In the genomic region with DNA sequence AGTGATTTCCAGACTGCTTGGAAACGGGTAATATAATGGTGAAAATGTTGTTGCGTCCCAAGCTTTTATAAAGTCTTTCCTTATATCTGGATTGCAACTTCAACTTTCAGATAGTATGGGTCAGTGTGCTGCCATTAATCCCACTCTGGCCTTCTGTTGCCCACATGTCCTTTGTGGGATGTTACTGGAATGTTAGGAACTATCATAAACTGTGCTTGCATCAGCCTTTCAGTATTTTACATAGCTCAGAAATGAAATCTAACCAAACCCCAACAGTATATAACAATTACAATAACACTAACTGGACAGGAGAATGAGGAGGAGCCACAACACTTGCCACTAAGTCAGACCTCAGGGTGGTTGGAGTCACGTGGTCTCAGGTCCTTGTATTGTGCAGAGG, we compare ENCODE assay signal across 24 cellular contexts.
"Had no signal": no experiment of that assay in that cellular context is flagged by ENCODE, and none has a peak within 500 bp of the region (broad histone marks: within the 10 kb centered on the region; RNA-seq: fewer than 3 reads in every experiment).

No MANE protein-coding gene starts in this region.

- H3K9me3 Mint-ChIP-seq: activated naive CD4-positive, alpha-beta T cell treated with anti-CD3 and anti-CD28 coated beads, Interleukin-2, amount 50 U/mL, for 72 hours; activated T-cell treated with anti-CD3 and anti-CD28 coated beads, Interleukin-2, amount 50 U/mL, for 24 hours; activated T-helper 17 cell treated with anti-CD3 and anti-CD28 coated beads, Interleukin-2, amount 50 U/mL, for 72 hours; central memory CD8-positive, alpha-beta T cell; endodermal cell; natural killer cell; stimulated activated effector memory CD8-positive, alpha-beta T cell treated with anti-CD3 and anti-CD28 coated beads, Interleukin-12 subunit alpha, Interleukin-12 subunit beta, amount 100 ng/mL, for 72 hours; stimulated activated naive CD8-positive, alpha-beta T cell treated with anti-CD3 and anti-CD28 coated beads, Interleukin-15, amount 100 ng/mL, for 72 hours had no signal

- H3K27me3 ChIP-seq: adrenal gland, breast epithelium, pancreas, right atrium auricular region, suprapubic skin, transverse colon had no signal

- ATAC-seq: activated naive CD4-positive, alpha-beta T cell treated with anti-CD3 and anti-CD28 coated beads, Interleukin-2, amount 50 U/mL, for 72 hours; activated T-helper 17 cell treated with anti-CD3 and anti-CD28 coated beads, Interleukin-2, amount 50 U/mL, for 72 hours; natural killer cell; pancreas; psoas muscle; stimulated activated effector memory CD8-positive, alpha-beta T cell treated with anti-CD3 and anti-CD28 coated beads, Interleukin-12 subunit alpha, Interleukin-12 subunit beta, amount 100 ng/mL, for 72 hours; stimulated activated naive CD8-positive, alpha-beta T cell treated with anti-CD3 and anti-CD28 coated beads, Interleukin-15, amount 100 ng/mL, for 72 hours had no signal

- H3K4me3 ChIP-seq: adrenal gland, breast epithelium, coronary artery, left ventricle myocardium inferior, pancreas, psoas muscle, right atrium auricular region, suprapubic skin, transverse colon had no signal

- H3K27ac Mint-ChIP-seq: activated naive CD4-positive, alpha-beta T cell treated with anti-CD3 and anti-CD28 coated beads, Interleukin-2, amount 50 U/mL, for 72 hours; activated T-cell treated with anti-CD3 and anti-CD28 coated beads, Interleukin-2, amount 50 U/mL, for 24 hours; activated T-helper 17 cell treated with anti-CD3 and anti-CD28 coated beads, Interleukin-2, amount 50 U/mL, for 72 hours; endodermal cell; natural killer cell; stimulated activated effector memory CD8-positive, alpha-beta T cell treated with anti-CD3 and anti-CD28 coated beads, Interleukin-12 subunit alpha, Interleukin-12 subunit beta, amount 100 ng/mL, for 72 hours; stimulated activated naive CD8-positive, alpha-beta T cell treated with anti-CD3 and anti-CD28 coated beads, Interleukin-15, amount 100 ng/mL, for 72 hours had no signal

- H3K4me3 Mint-ChIP-seq: activated T-cell treated with anti-CD3 and anti-CD28 coated beads, Interleukin-2, amount 50 U/mL, for 24 hours; activated T-helper 17 cell treated with anti-CD3 and anti-CD28 coated beads, Interleukin-2, amount 50 U/mL, for 72 hours; central memory CD8-positive, alpha-beta T cell; endodermal cell; natural killer cell; stimulated activated effector memory CD8-positive, alpha-beta T cell treated with anti-CD3 and anti-CD28 coated beads, Interleukin-12 subunit alpha, Interleukin-12 subunit beta, amount 100 ng/mL, for 72 hours; stimulated activated naive CD8-positive, alpha-beta T cell treated with anti-CD3 and anti-CD28 coated beads, Interleukin-15, amount 100 ng/mL, for 72 hours had no signal

- H3K27me3 Mint-ChIP-seq: activated T-cell treated with anti-CD3 and anti-CD28 coated beads, Interleukin-2, amount 50 U/mL, for 24 hours; activated T-helper 17 cell treated with anti-CD3 and anti-CD28 coated beads, Interleukin-2, amount 50 U/mL, for 72 hours; central memory CD8-positive, alpha-beta T cell; stimulated activated naive CD8-positive, alpha-beta T cell treated with anti-CD3 and anti-CD28 coated beads, Interleukin-15, amount 100 ng/mL, for 72 hours had no signal

- H3K36me3 Mint-ChIP-seq: activated naive CD4-positive, alpha-beta T cell treated with anti-CD3 and anti-CD28 coated beads, Interleukin-2, amount 50 U/mL, for 72 hours; natural killer cell had no signal

- H3K4me1 ChIP-seq: adrenal gland, breast epithelium, left ventricle myocardium inferior, pancreas, psoas muscle, right atrium auricular region, suprapubic skin, transverse colon had no signal

- H3K27ac ChIP-seq: adrenal gland, breast epithelium, coronary artery, epithelial cell of prostate, left ventricle myocardium inferior, pancreas, psoas muscle, right atrium auricular region, suprapubic skin, transverse colon, WERI-Rb-1 had no signal

- H3K36me3 ChIP-seq: adrenal gland, breast epithelium, right atrium auricular region, transverse colon, WERI-Rb-1 had no signal

- DNase-seq: activated CD4-positive, alpha-beta T cell treated with anti-CD3 and anti-CD28 coated beads, Interleukin-2, amount 50 U/mL, for 1 hour; activated CD4-positive, CD25-positive, alpha-beta regulatory T cell treated with anti-CD3 and anti-CD28 coated beads, Interleukin-2, amount 50 U/mL, for 72 hours; activated T-cell treated with anti-CD3 and anti-CD28 coated beads, Interleukin-2, amount 50 U/mL, for 24 hours; adrenal gland; endodermal cell; foreskin melanocyte; left ventricle myocardium inferior; natural killer cell; pancreas; psoas muscle; stimulated activated CD4-positive, alpha-beta T cell treated with anti-CD3 and anti-CD28 coated beads, Interleukin-2, amount 100 ng/mL, for 24 hours; stimulated activated naive CD8-positive, alpha-beta T cell treated with anti-CD3 and anti-CD28 coated beads, Interleukin-15, amount 100 ng/mL, for 72 hours; T-helper 1 cell; transverse colon; WERI-Rb-1 had no signal

- H3K9me3 ChIP-seq: adrenal gland, breast epithelium, left ventricle myocardium inferior, pancreas, psoas muscle, right atrium auricular region, suprapubic skin, transverse colon had no signal

- H3K4me1 Mint-ChIP-seq: activated T-helper 17 cell treated with anti-CD3 and anti-CD28 coated beads, Interleukin-2, amount 50 U/mL, for 72 hours; central memory CD8-positive, alpha-beta T cell; natural killer cell; stimulated activated effector memory CD8-positive, alpha-beta T cell treated with anti-CD3 and anti-CD28 coated beads, Interleukin-12 subunit alpha, Interleukin-12 subunit beta, amount 100 ng/mL, for 72 hours; stimulated activated naive CD8-positive, alpha-beta T cell treated with anti-CD3 and anti-CD28 coated beads, Interleukin-15, amount 100 ng/mL, for 72 hours had no signal
